In genomic region chr6:104505838-104506237, GRCh38 we compare ENCODE assay signal across 17 cellular contexts.
DNase-seq lines count a peak whose midpoint lies in the region; ATAC-seq and TF ChIP-seq lines count a peak whose summit lies in the region.
"Had no signal": no experiment of that assay in that cellular context is flagged by ENCODE, and none has a peak within 500 bp of the region (broad histone marks: within the 10 kb centered on the region; RNA-seq: fewer than 3 reads in every experiment).

No MANE protein-coding gene starts in this region.

- no peak for TF ChIP-seq EP300 in Ishikawa (IDR thresholded peaks at IDR 0.05; ENCODE audit: borderline replicate concordance)

- no peaks in the 10 kb centered on the region for H3K36me3 ChIP-seq in kidney epithelial cell (ENCODE audit: control insufficient read depth, insufficient read depth, low read length)
- H3K36me3 ChIP-seq: BLaER1, HAP-1 had no signal

- no peaks in the 10 kb centered on the region for H3K27me3 Mint-ChIP-seq in nephron progenitor cell (ENCODE audit: low read depth, poor library complexity)

- H3K4me3 ChIP-seq in kidney epithelial cell (ENCODE audit: low read depth, low read length) = no peak overlapping the region
- H3K4me3 ChIP-seq: BLaER1, GM12878, HAP-1 had no signal

- TF ChIP-seq CTCF in kidney epithelial cell (IDR thresholded peaks at IDR 0.05; ENCODE audit: insufficient read depth, low read length, poor library complexity, severe bottlenecking) (no peak), nephron progenitor cell (IDR thresholded peaks at IDR 0.05) (no peak)

- H3K9me3 Mint-ChIP-seq in nephron progenitor cell = no peaks in the 10 kb centered on the region
- H3K9me3 Mint-ChIP-seq: CD8-positive, alpha-beta memory T cell had no signal

- H3K27ac Mint-ChIP-seq in nephron progenitor cell = peak overlapping the region; percentile 65
- H3K27ac Mint-ChIP-seq: CD8-positive, alpha-beta memory T cell; HFFc6 had no signal

- H3K4me3 Mint-ChIP-seq in nephron progenitor cell = no peak overlapping the region
- H3K4me3 Mint-ChIP-seq: CD8-positive, alpha-beta memory T cell; HFFc6 had no signal

- ATAC-seq in GM21423 (IDR thresholded peaks at IDR 0.05; ENCODE audit: unreplicated experiment) = no peak
- ATAC-seq: GM12878, HepG2 had no signal

- H3K4me1 Mint-ChIP-seq in nephron progenitor cell = peaks cover 23% of the 10 kb centered on the region
- H3K4me1 Mint-ChIP-seq: CD8-positive, alpha-beta memory T cell had no signal

- no peaks in the 10 kb centered on the region for H3K36me3 Mint-ChIP-seq in nephron progenitor cell (ENCODE audit: low read depth)
- H3K36me3 Mint-ChIP-seq: CD8-positive, alpha-beta memory T cell had no signal

- TF ChIP-seq RAD21 in Ishikawa (IDR thresholded peaks at IDR 0.05; ENCODE audit: low read depth) = no peak

- H3K27me3 ChIP-seq in kidney epithelial cell (ENCODE audit: control insufficient read depth, insufficient read depth, low read length) = no peaks in the 10 kb centered on the region
- H3K27me3 ChIP-seq: BLaER1 had no signal

- DNase-seq in NCI-H1417 (lab: John Stamatoyannopoulos, UW) = peak in 2 of 3 experiments; percentile 9 to 55
- DNase-seq in NCI-H1417 treated with DMSO at 0.1 percent for 48 hours (lab: John Stamatoyannopoulos, UW) = no peak
- peak; percentile 12 for DNase-seq in kidney epithelial cell (ENCODE audit: low read depth)
- DNase-seq in nephron progenitor cell = no peak
- no peak for DNase-seq in SIG-M5 treated with dmso at 0.1 percent for 504 hours (lab: John Stamatoyannopoulos, UW; ENCODE audit: unreplicated experiment)
- DNase-seq in NCI-H1092 treated with DMSO at 0.1 percent for 48 hours (lab: John Stamatoyannopoulos, UW) = no peak
- DNase-seq: Caco-2; CD8-positive, alpha-beta memory T cell; DMS79; GOT3; HFFc6 had no signal

TF ChIP-seq in Ishikawa, 13 proteins besides CTCF, POLR2A, EP300 and RAD21:
- TF ChIP-seq TCF12 (IDR thresholded peaks at IDR 0.05; ENCODE audit: low read depth) (no peak), TEAD4 (IDR thresholded peaks at IDR 0.05) (peak; percentile 73), TAF1 (IDR thresholded peaks at IDR 0.05; ENCODE audit: low read depth) (no peak), FOXM1 (IDR thresholded peaks at IDR 0.05; ENCODE audit: borderline replicate concordance, low read depth) (no peak), EGR1 (IDR thresholded peaks at IDR 0.05) (no peak), CREB1 (IDR thresholded peaks at IDR 0.05; ENCODE audit: low read depth) (no peak), USF1 (IDR thresholded peaks at IDR 0.05) (peak; percentile 74), ZBTB7A (IDR thresholded peaks at IDR 0.05; ENCODE audit: low read depth) (no peak), CEBPB (IDR thresholded peaks at IDR 0.05) (no peak), YY1 (IDR thresholded peaks at IDR 0.05; ENCODE audit: low read depth) (peak; percentile 51; the same call in 1 of the 2 replicates), NFIC (IDR thresholded peaks at IDR 0.05) (no peak)
- TF ChIP-seq, protein P1, sequence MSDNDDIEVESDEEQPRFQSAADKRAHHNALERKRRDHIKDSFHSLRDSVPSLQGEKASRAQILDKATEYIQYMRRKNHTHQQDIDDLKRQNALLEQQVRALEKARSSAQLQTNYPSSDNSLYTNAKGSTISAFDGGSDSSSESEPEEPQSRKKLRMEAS (IDR thresholded peaks at IDR 0.05) = no peak
- TF ChIP-seq, protein P2, sequence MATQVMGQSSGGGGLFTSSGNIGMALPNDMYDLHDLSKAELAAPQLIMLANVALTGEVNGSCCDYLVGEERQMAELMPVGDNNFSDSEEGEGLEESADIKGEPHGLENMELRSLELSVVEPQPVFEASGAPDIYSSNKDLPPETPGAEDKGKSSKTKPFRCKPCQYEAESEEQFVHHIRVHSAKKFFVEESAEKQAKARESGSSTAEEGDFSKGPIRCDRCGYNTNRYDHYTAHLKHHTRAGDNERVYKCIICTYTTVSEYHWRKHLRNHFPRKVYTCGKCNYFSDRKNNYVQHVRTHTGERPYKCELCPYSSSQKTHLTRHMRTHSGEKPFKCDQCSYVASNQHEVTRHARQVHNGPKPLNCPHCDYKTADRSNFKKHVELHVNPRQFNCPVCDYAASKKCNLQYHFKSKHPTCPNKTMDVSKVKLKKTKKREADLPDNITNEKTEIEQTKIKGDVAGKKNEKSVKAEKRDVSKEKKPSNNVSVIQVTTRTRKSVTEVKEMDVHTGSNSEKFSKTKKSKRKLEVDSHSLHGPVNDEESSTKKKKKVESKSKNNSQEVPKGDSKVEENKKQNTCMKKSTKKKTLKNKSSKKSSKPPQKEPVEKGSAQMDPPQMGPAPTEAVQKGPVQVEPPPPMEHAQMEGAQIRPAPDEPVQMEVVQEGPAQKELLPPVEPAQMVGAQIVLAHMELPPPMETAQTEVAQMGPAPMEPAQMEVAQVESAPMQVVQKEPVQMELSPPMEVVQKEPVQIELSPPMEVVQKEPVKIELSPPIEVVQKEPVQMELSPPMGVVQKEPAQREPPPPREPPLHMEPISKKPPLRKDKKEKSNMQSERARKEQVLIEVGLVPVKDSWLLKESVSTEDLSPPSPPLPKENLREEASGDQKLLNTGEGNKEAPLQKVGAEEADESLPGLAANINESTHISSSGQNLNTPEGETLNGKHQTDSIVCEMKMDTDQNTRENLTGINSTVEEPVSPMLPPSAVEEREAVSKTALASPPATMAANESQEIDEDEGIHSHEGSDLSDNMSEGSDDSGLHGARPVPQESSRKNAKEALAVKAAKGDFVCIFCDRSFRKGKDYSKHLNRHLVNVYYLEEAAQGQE (IDR thresholded peaks at IDR 0.05; ENCODE audit: low read depth) = no peak

Comparison
In these comparisons a context has a peak if more than half of its experiments do, and no peak if none do; other contexts are left out.
1. DNase-seq: peak in NCI-H1417 (2 of 3) and kidney epithelial cell (single experiment); none in NCI-H1417 treated with DMSO at 0.1 percent for 48 hours (single experiment), nephron progenitor cell (single experiment), SIG-M5 treated with dmso at 0.1 percent for 504 hours (single experiment) and NCI-H1092 treated with DMSO at 0.1 percent for 48 hours (single experiment).